In genomic region chr3:157136647-157137387, GRCh38 we compare ENCODE assay signal across 9 cellular contexts. TPM values are rescaled to one million over a fixed set of nuclear protein-coding genes. Genes with fewer than 3 reads are reported as not detected.
A peak's percentile ranks its signal among the peaks of the same experiment; 100 is the strongest.
DNase-seq lines count a peak whose midpoint lies in the region; ATAC-seq and TF ChIP-seq lines count a peak whose summit lies in the region.
"Had no signal": no experiment of that assay in that cellular context is flagged by ENCODE, and none has a peak within 500 bp of the region (broad histone marks: within the 10 kb centered on the region; RNA-seq: fewer than 3 reads in every experiment).

No MANE protein-coding gene starts in this region.

- H3K27me3 Mint-ChIP-seq in CD4-positive, CD25-positive, alpha-beta regulatory T cell: no peaks in the 10 kb centered on the region

- ATAC-seq in CD4-positive, CD25-positive, alpha-beta regulatory T cell (ENCODE audit: low read depth in 2 of 2): peak in 1 of 2 donors; percentile 6
- ATAC-seq in HG03103 (IDR thresholded peaks at IDR 0.05; ENCODE audit: low read depth, unreplicated experiment) (peak; percentile 3), mucosa of descending colon (peak; percentile 91)

- DNase-seq in CD4-positive, CD25-positive, alpha-beta regulatory T cell: no peak
- DNase-seq in astrocyte of the hippocampus (ENCODE audit: low read depth, low spot score): peak; percentile 68
- DNase-seq in mucosa of descending colon: peak; percentile 80 to 85 (median 84)
- no peak for DNase-seq in H7
- DNase-seq in NCI-H1048 (lab: John Stamatoyannopoulos, UW): no peak
- no peak for DNase-seq in NCI-H1436 treated with DMSO at 0.1 percent for 48 hours (lab: John Stamatoyannopoulos, UW)
- no peak for DNase-seq in activated gamma-delta T cell (lab: John Stamatoyannopoulos, UW)

- no peaks in the 10 kb centered on the region for H3K9me3 ChIP-seq in CD4-positive, CD25-positive, alpha-beta regulatory T cell (ENCODE audit: control insufficient read depth in 2 of 2, low read length in 2 of 2)
- no peaks in the 10 kb centered on the region for H3K9me3 ChIP-seq in mucosa of descending colon
- H3K9me3 ChIP-seq: SJSA1 had no signal

- no peaks in the 10 kb centered on the region for H3K9me3 Mint-ChIP-seq in CD4-positive, CD25-positive, alpha-beta regulatory T cell

- peaks cover 19 to 40% (median 27%) of the 10 kb centered on the region in 4 donors for H3K4me1 Mint-ChIP-seq in CD4-positive, CD25-positive, alpha-beta regulatory T cell

- H3K36me3 Mint-ChIP-seq in CD4-positive, CD25-positive, alpha-beta regulatory T cell: no peaks in the 10 kb centered on the region

- H3K4me3 ChIP-seq in CD4-positive, CD25-positive, alpha-beta regulatory T cell (ENCODE audit: low read depth, low read length): peak overlapping the region; percentile 65
- no peak overlapping the region for H3K4me3 ChIP-seq in mucosa of descending colon
- H3K4me3 ChIP-seq in H7 (ENCODE audit: insufficient read depth, low read depth, low read length): no peak overlapping the region
- H3K4me3 ChIP-seq: SJSA1 had no signal

- peaks cover 34% of the 10 kb centered on the region for H3K4me1 ChIP-seq in CD4-positive, CD25-positive, alpha-beta regulatory T cell (ENCODE audit: control insufficient read depth, insufficient read depth, low read length, poor library complexity, severe bottlenecking)
- peaks cover 32% of the 10 kb centered on the region for H3K4me1 ChIP-seq in mucosa of descending colon (ENCODE audit: low read depth)

- no peak for TF ChIP-seq CTCF in mucosa of descending colon (IDR thresholded peaks at IDR 0.05)

- H3K4me3 Mint-ChIP-seq in CD4-positive, CD25-positive, alpha-beta regulatory T cell: peak overlapping the region in 1 of 4 donors; percentile 23

- H3K27me3 ChIP-seq in CD4-positive, CD25-positive, alpha-beta regulatory T cell (ENCODE audit: control insufficient read depth, insufficient read depth, low read length): no peaks in the 10 kb centered on the region
- no peaks in the 10 kb centered on the region for H3K27me3 ChIP-seq in H7 (ENCODE audit: control insufficient read depth, insufficient read depth, low read length)
- H3K27me3 ChIP-seq: SJSA1 had no signal

- no peak overlapping the region for H3K27ac ChIP-seq in CD4-positive, CD25-positive, alpha-beta regulatory T cell (ENCODE audit: insufficient read depth, low read length, poor library complexity, severe bottlenecking)
- H3K27ac ChIP-seq: SJSA1 had no signal

- H3K27ac Mint-ChIP-seq in CD4-positive, CD25-positive, alpha-beta regulatory T cell: peak overlapping the region; percentile 3 to 56 (median 25)

- intact Hi-C loops in mucosa of descending colon (cut with DNase I, micrococcal nuclease): loop anchor here (10.0 kb wide), 3 partner anchors 52 to 462 kb away; partner anchors contain the start of genes LEKR1 (in 1 of the 2) and TIPARP (in 1 of the 2)

- peaks cover 4% of the 10 kb centered on the region for H3K36me3 ChIP-seq in CD4-positive, CD25-positive, alpha-beta regulatory T cell (ENCODE audit: control insufficient read depth, insufficient read depth, low read length)
- H3K36me3 ChIP-seq in mucosa of descending colon (ENCODE audit: low read depth) (no peaks in the 10 kb centered on the region), H7 (replicated peaks; ENCODE audit: control insufficient read depth, insufficient read depth, low read length) (no peaks in the 10 kb centered on the region)

RNA-seq across cellular contexts. Expression of gene CCNL1, which starts 23.1 kb away (rescaled TPM):
- total RNA-seq in CD4-positive, CD25-positive, alpha-beta regulatory T cell: 1,080 TPM
- 10 to 100 TPM; 48.7 to 71.3 (median 57.9) TPM for polyA plus RNA-seq in CD4-positive, CD25-positive, alpha-beta regulatory T cell
- total RNA-seq in mucosa of descending colon: 100 to 1,000 TPM; 127 to 146 (median 133) TPM
- 41.1 and 75.1 TPM in 2 replicates for total RNA-seq in H7 (2014; rRNA removed; shearing (Covaris generic))

Comparison
In these comparisons a context has a peak if more than half of its experiments do, and no peak if none do; other contexts are left out.
1. DNase-seq: peak in astrocyte of the hippocampus (single experiment) and mucosa of descending colon (3 of 3); none in CD4-positive, CD25-positive, alpha-beta regulatory T cell (0 of 3), H7 (single experiment), NCI-H1048 (single experiment), NCI-H1436 treated with DMSO at 0.1 percent for 48 hours (single experiment) and activated gamma-delta T cell (single experiment).